31 cellular contexts compared by ENCODE assay signal in the genomic region with DNA sequence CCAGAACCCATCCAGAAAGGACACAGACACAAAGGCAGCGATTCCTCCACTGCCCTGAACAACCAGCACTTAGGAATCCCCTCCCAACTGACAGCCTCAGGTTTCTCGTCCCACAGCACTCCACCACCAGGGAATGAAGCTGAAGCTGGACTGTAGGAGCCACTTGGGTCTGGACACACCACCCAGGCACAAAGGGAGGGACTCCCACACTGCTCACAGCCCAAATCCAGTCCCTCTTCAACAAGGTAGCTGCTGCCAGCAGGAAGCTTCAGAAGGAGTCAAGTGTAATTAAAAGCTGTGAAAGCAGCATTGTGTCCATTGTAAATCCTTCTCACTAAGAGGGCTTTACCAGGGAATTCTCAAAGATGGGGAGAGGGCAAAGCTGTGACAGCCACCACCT. TPM values are rescaled to one million over a fixed set of nuclear protein-coding genes. Genes with fewer than 3 reads are reported as not detected.
"Had no signal": no experiment of that assay in that cellular context is flagged by ENCODE, and none has a peak within 500 bp of the region (broad histone marks: within the 10 kb centered on the region; RNA-seq: fewer than 3 reads in every experiment).

No MANE protein-coding gene starts in this region.

- H3K27ac ChIP-seq: gastrocnemius medialis, ovary, psoas muscle, sigmoid colon, stomach, thyroid gland, vagina had no signal

- H3K4me1 Mint-ChIP-seq: memory B cell; mesothelial cell of epicardium; naive thymus-derived CD4-positive, alpha-beta T cell; nephron; stimulated activated effector memory CD8-positive, alpha-beta T cell treated with anti-CD3 and anti-CD28 coated beads, Interleukin-12 subunit alpha, Interleukin-12 subunit beta, amount 100 ng/mL, for 72 hours had no signal

- H3K4me3 ChIP-seq: gastrocnemius medialis, lung, ovary, psoas muscle, sigmoid colon, stomach, thyroid gland, vagina had no signal

- H3K4me3 Mint-ChIP-seq: effector memory CD8-positive, alpha-beta T cell; memory B cell; mesothelial cell of epicardium; naive thymus-derived CD4-positive, alpha-beta T cell; nephron; stimulated activated effector memory CD8-positive, alpha-beta T cell treated with anti-CD3 and anti-CD28 coated beads, Interleukin-12 subunit alpha, Interleukin-12 subunit beta, amount 100 ng/mL, for 72 hours had no signal

- DNase-seq: cortex of kidney; effector memory CD8-positive, alpha-beta T cell; foreskin fibroblast; gastrocnemius medialis; head of caudate nucleus; naive thymus-derived CD4-positive, alpha-beta T cell; occipital lobe; ovary; posterior cingulate gyrus; psoas muscle; right cardiac atrium; sigmoid colon; stimulated activated CD4-positive, alpha-beta T cell treated with anti-CD3 and anti-CD28 coated beads, Interleukin-2, amount 100 ng/mL, for 24 hours; stimulated activated CD4-positive, alpha-beta T cell treated with anti-CD3 and anti-CD28 coated beads, Interleukin-4, amount 100 ng/mL, for 24 hours; stimulated activated naive CD4-positive, alpha-beta T cell treated with Interleukin-2 at 50 U/mL for 16 hours; stomach; thyroid gland; trophoblast cell had no signal

- H3K9me3 Mint-ChIP-seq: effector memory CD8-positive, alpha-beta T cell; memory B cell; mesothelial cell of epicardium; stimulated activated effector memory CD8-positive, alpha-beta T cell treated with anti-CD3 and anti-CD28 coated beads, Interleukin-12 subunit alpha, Interleukin-12 subunit beta, amount 100 ng/mL, for 72 hours had no signal

- H3K36me3 ChIP-seq: gastrocnemius medialis, ovary, sigmoid colon, stomach, thyroid gland, vagina had no signal

- H3K9me3 ChIP-seq: gastrocnemius medialis, ovary, psoas muscle, sigmoid colon, thyroid gland, vagina had no signal

- H3K27ac Mint-ChIP-seq: effector memory CD8-positive, alpha-beta T cell; memory B cell; mesothelial cell of epicardium; naive thymus-derived CD4-positive, alpha-beta T cell; nephron; stimulated activated effector memory CD8-positive, alpha-beta T cell treated with anti-CD3 and anti-CD28 coated beads, Interleukin-12 subunit alpha, Interleukin-12 subunit beta, amount 100 ng/mL, for 72 hours had no signal

- H3K36me3 Mint-ChIP-seq: memory B cell; mesothelial cell of epicardium; naive thymus-derived CD4-positive, alpha-beta T cell; stimulated activated effector memory CD8-positive, alpha-beta T cell treated with anti-CD3 and anti-CD28 coated beads, Interleukin-12 subunit alpha, Interleukin-12 subunit beta, amount 100 ng/mL, for 72 hours had no signal

- H3K27me3 ChIP-seq: gastrocnemius medialis, ovary, sigmoid colon, thyroid gland, vagina had no signal

- H3K4me1 ChIP-seq: gastrocnemius medialis, psoas muscle, sigmoid colon, stomach, thyroid gland, vagina had no signal

RNA-seq across cellular contexts. Expression of a gene that starts 29.0 kb away (rescaled TPM):
- total RNA-seq: dermis microvascular lymphatic vessel endothelial cell; glomerular endothelial cell; lung; naive thymus-derived CD4-positive, alpha-beta T cell; occipital lobe; ovary; renal cortical epithelial cell; right cardiac atrium; stomach; temporal lobe; ureter; vagina had no signal
- polyA plus RNA-seq: keratinocyte; liver; naive thymus-derived CD4-positive, alpha-beta T cell; right cardiac atrium; stomach had no signal
